11 cellular contexts compared by ENCODE assay signal in the genomic region with DNA sequence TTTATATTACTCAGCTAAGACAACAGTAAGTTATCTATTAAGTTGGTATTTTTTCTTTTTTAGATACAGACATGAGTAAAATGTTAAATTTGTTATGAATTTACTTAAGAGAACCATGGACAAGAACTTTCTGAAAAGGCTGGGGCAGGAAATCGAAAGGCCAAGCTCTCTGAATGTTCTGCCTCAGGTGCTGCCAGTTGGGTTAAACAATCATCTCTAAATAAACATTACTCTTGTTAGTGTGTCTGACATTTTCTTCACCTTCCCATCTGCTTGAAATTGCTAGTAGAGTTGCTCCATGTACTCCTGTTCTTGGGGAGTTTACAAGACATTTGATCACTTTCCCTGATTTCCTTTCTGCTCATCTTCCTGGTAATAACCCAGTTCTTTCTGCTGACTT.
DNase-seq lines count a peak whose midpoint lies in the region; ATAC-seq and TF ChIP-seq lines count a peak whose summit lies in the region.
"Had no signal": no experiment of that assay in that cellular context is flagged by ENCODE, and none has a peak within 500 bp of the region (broad histone marks: within the 10 kb centered on the region; RNA-seq: fewer than 3 reads in every experiment).

No MANE protein-coding gene starts in this region.

- intact Hi-C loops in mammary epithelial cell (cut with micrococcal nuclease): no loop called here
- intact Hi-C loops in CD4-positive, alpha-beta memory T cell (cut with micrococcal nuclease): no loop called here

- POLR2A ChIA-PET in CD4-positive, alpha-beta memory T cell (lab: Charles Lee; ENCODE audit: partially characterized antibody): no interaction called here

- no peak overlapping the region for H3K4me3 Mint-ChIP-seq in endodermal cell
- no peak overlapping the region for H3K4me3 Mint-ChIP-seq in CD4-positive, alpha-beta memory T cell

- no peaks in the 10 kb centered on the region for H3K79me2 ChIP-seq in mammary epithelial cell (ENCODE audit: insufficient read depth, low read length)

- in situ Hi-C loops in mammary epithelial cell (cut with MboI; ENCODE audit: low sequenced_read_pairs in 2 of 2): no loop called here

- H2AFZ ChIP-seq in mammary epithelial cell (ENCODE audit: low read depth, low read length): no peak overlapping the region

- H3K9me3 ChIP-seq in mammary epithelial cell (replicated peaks; ENCODE audit: insufficient read depth, low read length) (no peaks in the 10 kb centered on the region), endodermal cell (ENCODE audit: control insufficient read depth, low read length) (peaks cover 7% of the 10 kb centered on the region)
- no peaks in the 10 kb centered on the region for H3K9me3 ChIP-seq in CD4-positive, alpha-beta memory T cell (ENCODE audit: control insufficient read depth in 1 of 2, low read length in 2 of 2)

- no peaks in the 10 kb centered on the region for H4K20me1 ChIP-seq in mammary epithelial cell (ENCODE audit: insufficient read depth, low read length)

- no peaks in the 10 kb centered on the region for H3K36me3 Mint-ChIP-seq in endodermal cell (ENCODE audit: low read depth)
- no peaks in the 10 kb centered on the region for H3K36me3 Mint-ChIP-seq in CD4-positive, alpha-beta memory T cell

- CTCF ChIA-PET in mammary epithelial cell (lab: Charles Lee; ENCODE audit: low non-redundant PET): no interaction called here
- CTCF ChIA-PET in CD4-positive, alpha-beta memory T cell (lab: Charles Lee; ENCODE audit: partially characterized antibody): no interaction called here

- H3K36me3 ChIP-seq in mammary epithelial cell (ENCODE audit: insufficient read depth, low read length): no peaks in the 10 kb centered on the region
- no peaks in the 10 kb centered on the region for H3K36me3 ChIP-seq in endodermal cell (ENCODE audit: control insufficient read depth, insufficient read depth, low read length)
- no peaks in the 10 kb centered on the region for H3K36me3 ChIP-seq in CD4-positive, alpha-beta memory T cell (ENCODE audit: insufficient read depth, low read length)
- H3K36me3 ChIP-seq: heart right ventricle had no signal

- H3K4me3 ChIP-seq in mammary epithelial cell (replicated peaks in 1 of 3; ENCODE audit: insufficient read depth in 1 of 3, low read depth in 2 of 3, low read length in 3 of 3) (no peak overlapping the region), endodermal cell (ENCODE audit: low read length) (no peak overlapping the region)
- no peak overlapping the region for H3K4me3 ChIP-seq in CD4-positive, alpha-beta memory T cell (ENCODE audit: low read length in 2 of 2)
- H3K4me3 ChIP-seq: heart right ventricle had no signal

- no peak overlapping the region for H3K4me2 ChIP-seq in mammary epithelial cell (ENCODE audit: insufficient read depth, low read depth, low read length)

- H3K27ac ChIP-seq in mammary epithelial cell (ENCODE audit: insufficient read depth, low read depth, low read length) (no peak overlapping the region), endodermal cell (ENCODE audit: low read depth, low read length) (no peak overlapping the region)
- no peak overlapping the region for H3K27ac ChIP-seq in CD4-positive, alpha-beta memory T cell (ENCODE audit: low read depth, low read length)
- H3K27ac ChIP-seq: heart right ventricle had no signal

- TF ChIP-seq CTCF in mammary epithelial cell (conservative IDR thresholded peaks at IDR 0.05 in 1 of 2, IDR thresholded peaks at IDR 0.05 in 1 of 2; ENCODE audit: extremely low read depth in 1 of 2, insufficient read depth in 1 of 2, low read depth in 1 of 2, low read length in 2 of 2) (no peak), endodermal cell (conservative IDR thresholded peaks at IDR 0.05) (no peak)

- no peaks in the 10 kb centered on the region for H3K27me3 Mint-ChIP-seq in endodermal cell (ENCODE audit: insufficient read depth)
- peaks cover 2 to 5% of the 10 kb centered on the region in 2 donors for H3K27me3 Mint-ChIP-seq in CD4-positive, alpha-beta memory T cell

- WGBS in mammary epithelial cell (ENCODE audit: low coverage, missing lambda C conversion rate): 79% methylated on average over 1 of the region's 1 CpG
- WGBS in endodermal cell (ENCODE audit: insufficient coverage in 1 of 2, insufficient read length in 1 of 2), 2 experiments: 100% methylated on average over 1 of the region's 1 CpG

- ATAC-seq in GM18517 (IDR thresholded peaks at IDR 0.05; ENCODE audit: unreplicated experiment): peak; percentile 39
- ATAC-seq in GM21515 (IDR thresholded peaks at IDR 0.05; ENCODE audit: unreplicated experiment): peak; percentile 50
- ATAC-seq in HG03196 (IDR thresholded peaks at IDR 0.05; ENCODE audit: unreplicated experiment): peak; percentile 76
- ATAC-seq in HG03039 (IDR thresholded peaks at IDR 0.05; ENCODE audit: unreplicated experiment): no peak
- ATAC-seq: heart right ventricle had no signal

- H3K4me1 Mint-ChIP-seq in endodermal cell: peaks cover 8% of the 10 kb centered on the region
- H3K4me1 Mint-ChIP-seq in CD4-positive, alpha-beta memory T cell: no peaks in the 10 kb centered on the region

- H3K27ac Mint-ChIP-seq in endodermal cell: no peak overlapping the region
- H3K27ac Mint-ChIP-seq in CD4-positive, alpha-beta memory T cell: peak overlapping the region in 1 of 7 donors; percentile 44

- BruUV-seq in mammary epithelial cell (replicated peaks; lab: Mats Ljungman, UMichigan): TSS peak; percentile 91

- DNase-seq in mammary epithelial cell (no peak), endodermal cell (no peak), NCI-H510A treated with DMSO at 0.1 percent for 48 hours (lab: John Stamatoyannopoulos, UW) (no peak)
- no peak for DNase-seq in CD4-positive, alpha-beta memory T cell
- DNase-seq: heart right ventricle; NCI-H446; stimulated activated naive CD4-positive, alpha-beta T cell had no signal

- dilution Hi-C loops in mammary epithelial cell (cut with HindIII; ENCODE audit: low sequenced_read_pairs): no loop called here

- peaks cover 31% of the 10 kb centered on the region for H3K9me3 Mint-ChIP-seq in endodermal cell
- peaks cover 5 to 22% (median 13%) of the 10 kb centered on the region in 8 donors for H3K9me3 Mint-ChIP-seq in CD4-positive, alpha-beta memory T cell

- peaks cover 8% of the 10 kb centered on the region for H3K4me1 ChIP-seq in mammary epithelial cell (ENCODE audit: insufficient read depth, low read length)
- no peaks in the 10 kb centered on the region for H3K4me1 ChIP-seq in endodermal cell (ENCODE audit: control insufficient read depth, insufficient read depth, low read length)
- no peaks in the 10 kb centered on the region for H3K4me1 ChIP-seq in CD4-positive, alpha-beta memory T cell (ENCODE audit: insufficient read depth, low read length)
- H3K4me1 ChIP-seq: heart right ventricle had no signal

- H3K27me3 ChIP-seq in mammary epithelial cell (ENCODE audit: insufficient read depth, low read length) (no peaks in the 10 kb centered on the region), endodermal cell (ENCODE audit: control insufficient read depth, insufficient read depth, low read length, poor library complexity, severe bottlenecking) (no peaks in the 10 kb centered on the region)
- H3K27me3 ChIP-seq in CD4-positive, alpha-beta memory T cell (ENCODE audit: insufficient read depth, low read length): no peaks in the 10 kb centered on the region

- H3K9ac ChIP-seq in mammary epithelial cell (ENCODE audit: insufficient read depth, low read length) (no peak overlapping the region), endodermal cell (ENCODE audit: extremely low read depth, low read length, poor library complexity, severe bottlenecking) (no peak overlapping the region)
